In the genomic region with DNA sequence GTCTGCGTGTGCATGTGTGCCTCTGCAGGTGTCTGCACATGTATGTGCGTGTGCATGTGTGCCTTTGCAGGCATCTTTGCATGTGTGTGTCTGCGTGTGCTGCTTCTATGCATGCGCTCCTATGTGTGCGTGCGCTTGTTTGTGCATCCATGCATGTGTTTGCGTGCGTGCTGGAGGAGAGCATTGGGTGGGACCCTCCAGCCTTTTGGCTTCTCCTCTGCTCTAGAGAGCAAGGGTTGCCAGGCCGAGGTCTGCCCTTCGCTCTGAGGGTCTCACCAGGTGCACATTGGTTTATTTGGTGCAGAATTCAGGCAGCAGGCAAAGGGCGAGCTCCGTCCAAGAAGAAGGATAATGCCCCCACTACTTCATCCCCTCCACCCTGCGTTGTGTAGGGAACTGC, we compare ENCODE assay signal across 10 cellular contexts. TPM values are rescaled to one million over a fixed set of nuclear protein-coding genes. Genes with fewer than 3 reads are reported as not detected.
A peak's percentile ranks its signal among the peaks of the same experiment; 100 is the strongest.
DNase-seq lines count a peak whose midpoint lies in the region; ATAC-seq, FAIRE-seq and TF ChIP-seq lines count a peak whose summit lies in the region.
"Had no signal": no experiment of that assay in that cellular context is flagged by ENCODE, and none has a peak within 500 bp of the region (broad histone marks: within the 10 kb centered on the region; RNA-seq: fewer than 3 reads in every experiment).

No MANE protein-coding gene starts in this region.

- intact Hi-C loops in Right ventricle myocardium superior (cut with DNase I) = loop anchor here (5.0 kb wide), 1 partner anchor 47 kb away; no protein-coding TSS in a partner anchor

- DNase-seq in Right ventricle myocardium superior (peak; percentile 20), right atrium auricular region (ENCODE audit: low spot score) (no peak), astrocyte (ENCODE audit: low read depth) (no peak), mesothelial cell of epicardium (ENCODE audit: low spot score in 2 of 2, unreplicated experiment in 2 of 2) (no peak), type B pancreatic cell (ENCODE audit: extremely low spot score, unreplicated experiment) (no peak), SIG-M5 (lab: John Stamatoyannopoulos, UW) (no peak)
- DNase-seq: MV-4-11 had no signal

- H3K27ac ChIP-seq in right atrium auricular region (no peak overlapping the region), astrocyte (ENCODE audit: low read depth, low read length) (no peak overlapping the region)

- H3K27ac Mint-ChIP-seq in astrocyte (ENCODE audit: unreplicated experiment) (no peak overlapping the region), mesothelial cell of epicardium (no peak overlapping the region), type B pancreatic cell (no peak overlapping the region)

- H3K9me3 ChIP-seq in right atrium auricular region (peaks cover 3 to 5% of the 10 kb centered on the region in 2 donors), astrocyte (ENCODE audit: insufficient read depth, low read depth, low read length) (peaks cover 4% of the 10 kb centered on the region)

- H3K36me3 ChIP-seq in right atrium auricular region (no peaks in the 10 kb centered on the region), astrocyte (ENCODE audit: insufficient read depth, low read length) (no peaks in the 10 kb centered on the region)

- H3K79me2 ChIP-seq in astrocyte (ENCODE audit: insufficient read depth, low read length) = peaks cover 10% of the 10 kb centered on the region

- peaks cover 7% of the 10 kb centered on the region for H3K36me3 Mint-ChIP-seq in astrocyte (ENCODE audit: low read depth, unreplicated experiment)
- H3K36me3 Mint-ChIP-seq in mesothelial cell of epicardium = peaks cover 11% of the 10 kb centered on the region
- H3K36me3 Mint-ChIP-seq in type B pancreatic cell = peaks cover 4% of the 10 kb centered on the region

- peak overlapping the region; percentile 96 for H2AFZ ChIP-seq in astrocyte (ENCODE audit: low read depth, low read length)

- H3K4me1 ChIP-seq in right atrium auricular region (peaks cover 0 to 20% of the 10 kb centered on the region in 2 donors), astrocyte (ENCODE audit: insufficient read depth, low read length) (peaks cover 9% of the 10 kb centered on the region)

- H3K4me3 Mint-ChIP-seq in astrocyte (ENCODE audit: unreplicated experiment) (peak overlapping the region; percentile 87), mesothelial cell of epicardium (peak overlapping the region; percentile 81), type B pancreatic cell (peak overlapping the region; percentile 93)

- H3K27me3 Mint-ChIP-seq in astrocyte (ENCODE audit: low read depth, unreplicated experiment) (peaks cover 9% of the 10 kb centered on the region), mesothelial cell of epicardium (ENCODE audit: low read depth) (peaks cover 18% of the 10 kb centered on the region), type B pancreatic cell (peaks cover 15% of the 10 kb centered on the region)

- H4K20me1 ChIP-seq in astrocyte (ENCODE audit: insufficient read depth, low read length) = peaks cover 11% of the 10 kb centered on the region

- H3K4me1 Mint-ChIP-seq in astrocyte (ENCODE audit: low read depth, unreplicated experiment) (peaks cover 2% of the 10 kb centered on the region), mesothelial cell of epicardium (peaks cover 19% of the 10 kb centered on the region), type B pancreatic cell (ENCODE audit: unreplicated experiment) (no peaks in the 10 kb centered on the region)

- peaks cover 11% of the 10 kb centered on the region for H3K9me3 Mint-ChIP-seq in astrocyte (ENCODE audit: unreplicated experiment)
- H3K9me3 Mint-ChIP-seq in mesothelial cell of epicardium = peaks cover 4% of the 10 kb centered on the region
- peaks cover 4% of the 10 kb centered on the region for H3K9me3 Mint-ChIP-seq in type B pancreatic cell

- FAIRE-seq in astrocyte (lab: Jason Lieb, UNC) = no peak
- FAIRE-seq: RCC 7860 had no signal

- H3K4me2 ChIP-seq in astrocyte (ENCODE audit: low read length) = peak overlapping the region; percentile 85

- TF ChIP-seq CTCF in right atrium auricular region (IDR thresholded peaks at IDR 0.05) (no peak), astrocyte (IDR thresholded peaks at IDR 0.05; ENCODE audit: insufficient read depth, low read depth, low read length) (no peak), mesothelial cell of epicardium (IDR thresholded peaks at IDR 0.05; ENCODE audit: unreplicated experiment) (no peak), type B pancreatic cell (conservative IDR thresholded peaks at IDR 0.05) (no peak)

- H3K9ac ChIP-seq in astrocyte (ENCODE audit: low read length) = no peak overlapping the region

- H3K27me3 ChIP-seq in right atrium auricular region (no peaks in the 10 kb centered on the region), astrocyte (ENCODE audit: insufficient read depth, low read length) (peaks cover 2% of the 10 kb centered on the region)

- ATAC-seq in Right ventricle myocardium superior (ENCODE audit: poor library complexity) = no peak
- ATAC-seq in HG03442 (IDR thresholded peaks at IDR 0.05; ENCODE audit: unreplicated experiment) = no peak
- no peak for ATAC-seq in HG03039 (IDR thresholded peaks at IDR 0.05; ENCODE audit: unreplicated experiment)

- H3K4me3 ChIP-seq in right atrium auricular region = no peak overlapping the region
- H3K4me3 ChIP-seq in astrocyte (ENCODE audit: insufficient read depth, low read depth, low read length) = peak overlapping the region; percentile 70

RNA-seq across cellular contexts. Expression of gene RAB40B, which starts 1.1 kb away (rescaled TPM):
- total RNA-seq in Right ventricle myocardium superior (20.7 TPM), right atrium auricular region (10 to 100 TPM; 10.2 to 20.8 TPM), astrocyte (15.8 and 17.5 TPM in 2 replicates), mesothelial cell of epicardium (25.0 to 26.5 TPM (median 25.5 TPM) in 3 replicates), type B pancreatic cell (ENCODE audit: low replicate concordance) (16.7 and 18.9 TPM in 2 replicates)

RNA-seq across cellular contexts. Expression of gene FN3KRP, which starts 17.0 kb away (rescaled TPM):
- total RNA-seq in Right ventricle myocardium superior = 13.2 TPM
- total RNA-seq in right atrium auricular region = 1 to 10 TPM; 6.1 TPM
- 14.8 and 15.4 TPM in 2 replicates for total RNA-seq in astrocyte
- total RNA-seq in mesothelial cell of epicardium = 30.3 to 31.6 TPM (median 30.6 TPM) in 3 replicates
- 36.5 and 42.5 TPM in 2 replicates for total RNA-seq in type B pancreatic cell (ENCODE audit: low replicate concordance)

RNA-seq across cellular contexts. Expression of gene FN3K, which starts 35.9 kb away (rescaled TPM):
- total RNA-seq in Right ventricle myocardium superior (80.2 TPM), right atrium auricular region (10 to 100 TPM in 1 of 2 donors, 1 to 10 TPM in 1; 5.1 to 28.3 TPM), astrocyte (4.0 and 4.1 TPM in 2 replicates), mesothelial cell of epicardium (31.9 to 33.3 TPM (median 33.0 TPM) in 3 replicates), type B pancreatic cell (ENCODE audit: low replicate concordance) (30.3 and 31.3 TPM in 2 replicates)

RNA-seq across cellular contexts. Expression of gene WDR45B, which starts 51.3 kb away (rescaled TPM):
- 34.3 TPM for total RNA-seq in Right ventricle myocardium superior
- 10 to 100 TPM; 41.2 to 46.4 TPM for total RNA-seq in right atrium auricular region
- total RNA-seq in astrocyte = 74.3 and 75.4 TPM in 2 replicates
- total RNA-seq in mesothelial cell of epicardium = 90.2 to 93.3 TPM (median 92.3 TPM) in 3 replicates
- 74.0 and 100 TPM in 2 replicates for total RNA-seq in type B pancreatic cell (ENCODE audit: low replicate concordance)

RNA-seq across cellular contexts. Expression of gene TBCD, which starts 52.3 kb away (rescaled TPM):
- total RNA-seq in Right ventricle myocardium superior (45.1 TPM), right atrium auricular region (10 to 100 TPM; 19.4 to 29.6 TPM), astrocyte (31.8 and 35.6 TPM in 2 replicates), mesothelial cell of epicardium (102 to 117 TPM (median 103 TPM) in 3 replicates), type B pancreatic cell (ENCODE audit: low replicate concordance) (65.4 and 104 TPM in 2 replicates)
